ENCODE assay signal across 1 cellular context in genomic region chr17:75071478-75072271, GRCh38. TPM values are rescaled to one million over a fixed set of nuclear protein-coding genes. Genes with fewer than 3 reads are reported as not detected.
"Had no signal": no experiment of that assay in that cellular context is flagged by ENCODE, and none has a peak within 500 bp of the region (broad histone marks: within the 10 kb centered on the region; RNA-seq: fewer than 3 reads in every experiment).

No MANE protein-coding gene starts in this region.

RNA-seq across cellular contexts. Expression of gene SLC16A5, which starts 16.1 kb away (rescaled TPM):
- polyA plus RNA-seq: neural cell had no signal
